In genomic region chr1:145958734-145959133, GRCh38 we compare ENCODE assay signal across 12 cellular contexts. TPM values are rescaled to one million over a fixed set of nuclear protein-coding genes. Genes with fewer than 3 reads are reported as not detected.
DNase-seq lines count a peak whose midpoint lies in the region; ATAC-seq, FAIRE-seq and TF ChIP-seq lines count a peak whose summit lies in the region.
"Had no signal": no experiment of that assay in that cellular context is flagged by ENCODE, and none has a peak within 500 bp of the region (broad histone marks: within the 10 kb centered on the region; RNA-seq: fewer than 3 reads in every experiment).

No MANE protein-coding gene starts in this region.

- peak overlapping the region; percentile 97 to 98 for H3K27ac ChIP-seq in right atrium auricular region
- peak overlapping the region; percentile 95 for H3K27ac ChIP-seq in vagina

- no peaks in the 10 kb centered on the region for H3K9me3 Mint-ChIP-seq in activated naive CD8-positive, alpha-beta T cell treated with anti-CD3 and anti-CD28 coated beads, Interleukin-2, amount 10 ng/mL, durations not matched to agents 7 days and 5 days
- no peaks in the 10 kb centered on the region for H3K9me3 Mint-ChIP-seq in natural killer cell
- H3K9me3 Mint-ChIP-seq: endodermal cell had no signal

- no peak for TF ChIP-seq CTCF in right atrium auricular region (IDR thresholded peaks at IDR 0.05)
- TF ChIP-seq CTCF in natural killer cell (IDR thresholded peaks at IDR 0.05) = no peak
- no peak for TF ChIP-seq CTCF in vagina (IDR thresholded peaks at IDR 0.05)

- H3K4me1 Mint-ChIP-seq in activated naive CD8-positive, alpha-beta T cell treated with anti-CD3 and anti-CD28 coated beads, Interleukin-2, amount 10 ng/mL, durations not matched to agents 7 days and 5 days = peaks cover 74% of the 10 kb centered on the region
- peaks cover 87 to 88% of the 10 kb centered on the region in 2 donors for H3K4me1 Mint-ChIP-seq in natural killer cell

- H3K4me3 ChIP-seq in right atrium auricular region = no peak overlapping the region
- H3K4me3 ChIP-seq in vagina = no peak overlapping the region

- H3K36me3 ChIP-seq in right atrium auricular region (no peaks in the 10 kb centered on the region), vagina (no peaks in the 10 kb centered on the region)
- H3K36me3 ChIP-seq: pancreas had no signal

- TF ChIP-seq POLR2A in vagina (IDR thresholded peaks at IDR 0.05) (no peak), GM18505 (IDR thresholded peaks at IDR 0.05; ENCODE audit: borderline replicate concordance, extremely low read depth, insufficient read depth, insufficient read length) (no peak), GM12891 (IDR thresholded peaks at IDR 0.05; ENCODE audit: low read depth, low read length) (no peak)

- H3K27me3 ChIP-seq in right atrium auricular region = no peaks in the 10 kb centered on the region
- H3K27me3 ChIP-seq in vagina = no peaks in the 10 kb centered on the region
- H3K27me3 ChIP-seq: pancreas had no signal

- H3K9me3 ChIP-seq in right atrium auricular region = no peaks in the 10 kb centered on the region
- H3K9me3 ChIP-seq in vagina = no peaks in the 10 kb centered on the region
- H3K9me3 ChIP-seq: pancreas had no signal

- no peak for FAIRE-seq in GM12891 (lab: Jason Lieb, UNC)
- FAIRE-seq: pancreas had no signal

- peak overlapping the region; percentile 84 for H3K4me3 Mint-ChIP-seq in activated naive CD8-positive, alpha-beta T cell treated with anti-CD3 and anti-CD28 coated beads, Interleukin-2, amount 10 ng/mL, durations not matched to agents 7 days and 5 days
- H3K4me3 Mint-ChIP-seq in natural killer cell = peak overlapping the region; percentile 94

- no peaks in the 10 kb centered on the region for H3K27me3 Mint-ChIP-seq in activated naive CD8-positive, alpha-beta T cell treated with anti-CD3 and anti-CD28 coated beads, Interleukin-2, amount 10 ng/mL, durations not matched to agents 7 days and 5 days
- H3K27me3 Mint-ChIP-seq in natural killer cell (ENCODE audit: low read depth in 2 of 2) = no peaks in the 10 kb centered on the region

- POLR2A ChIA-PET in activated naive CD8-positive, alpha-beta T cell treated with anti-CD3 and anti-CD28 coated beads, Interleukin-2, amount 10 ng/mL, durations not matched to agents 7 days and 5 days (lab: Charles Lee) = interaction anchor here (1.0 to 4.3 kb wide), 8 partner anchors 25 to 113 kb away, joined by 5 to 61 read pairs (median 12); partner anchors contain the start of genes NUDT17, PEX11B, RBM8A and TXNIP

- ATAC-seq in left cardiac atrium = no peak
- no peak for ATAC-seq in activated naive CD8-positive, alpha-beta T cell treated with anti-CD3 and anti-CD28 coated beads, Interleukin-2, amount 10 ng/mL, durations not matched to agents 7 days and 5 days (ENCODE audit: low read depth)
- no peak for ATAC-seq in natural killer cell
- no peak for ATAC-seq in GM18505 (IDR thresholded peaks at IDR 0.05; ENCODE audit: unreplicated experiment)

- intact Hi-C loops in left cardiac atrium (cut with DNase I) (loop anchor here in 1 of 2 donors (5.0 kb wide), 1 partner anchor 66 kb away; no protein-coding TSS in a partner anchor), natural killer cell (cut with micrococcal nuclease) (no loop called here), vagina (cut with DNase I) (no loop called here)

- DNase-seq in right atrium auricular region (ENCODE audit: low spot score) (no peak), left cardiac atrium (no peak), natural killer cell (no peak), vagina (ENCODE audit: extremely low spot score in 2 of 2) (no peak), NCI-H2107 (lab: John Stamatoyannopoulos, UW) (no peak), GM12891 (ENCODE audit: insufficient read length, low spot score) (no peak)
- no peak for DNase-seq in activated naive CD8-positive, alpha-beta T cell treated with anti-CD3 and anti-CD28 coated beads, Interleukin-2, amount 10 ng/mL, durations not matched to agents 7 days and 5 days
- DNase-seq: endodermal cell, left ventricle myocardium superior, NCI-H1436, pancreas had no signal

- H3K4me1 ChIP-seq in right atrium auricular region (peaks cover 0 to 74% of the 10 kb centered on the region in 2 donors), vagina (peaks cover 78% of the 10 kb centered on the region)

- peak overlapping the region; percentile 73 for H3K27ac Mint-ChIP-seq in activated naive CD8-positive, alpha-beta T cell treated with anti-CD3 and anti-CD28 coated beads, Interleukin-2, amount 10 ng/mL, durations not matched to agents 7 days and 5 days
- H3K27ac Mint-ChIP-seq in natural killer cell = peak overlapping the region; percentile 86 to 87
- H3K27ac Mint-ChIP-seq: endodermal cell had no signal

- peaks cover 10% of the 10 kb centered on the region for H3K36me3 Mint-ChIP-seq in activated naive CD8-positive, alpha-beta T cell treated with anti-CD3 and anti-CD28 coated beads, Interleukin-2, amount 10 ng/mL, durations not matched to agents 7 days and 5 days
- no peaks in the 10 kb centered on the region for H3K36me3 Mint-ChIP-seq in natural killer cell

TF ChIP-seq in GM12891, 5 proteins besides CTCF, POLR2A, EP300 and RAD21:
- TF ChIP-seq SPI1 (IDR thresholded peaks at IDR 0.05; ENCODE audit: low read depth, low read length) (no peak), TAF1 (IDR thresholded peaks at IDR 0.05; ENCODE audit: low read depth, low read length) (no peak), POU2F2 (IDR thresholded peaks at IDR 0.05; ENCODE audit: low read depth, low read length) (no peak), PAX5 (IDR thresholded peaks at IDR 0.05; ENCODE audit: insufficient read depth, low read length, severe bottlenecking) (no peak), POLR2AphosphoS5 (IDR thresholded peaks at IDR 0.05; ENCODE audit: low read depth, low read length) (no peak)

RNA-seq across cellular contexts. Expression of gene LIX1L, which starts 0.9 kb away (rescaled TPM):
- 10 to 100 TPM; 26.6 to 36.6 TPM for total RNA-seq in right atrium auricular region
- total RNA-seq in left cardiac atrium = 10 to 100 TPM; 25.7 to 32.3 TPM
- total RNA-seq in activated naive CD8-positive, alpha-beta T cell treated with anti-CD3 and anti-CD28 coated beads, Interleukin-2, amount 10 ng/mL, durations not matched to agents 7 days and 5 days = 10 to 100 TPM; 54.0 to 57.5 TPM
- 10 to 100 TPM; 33.4 to 41.3 (median 38.2) TPM for total RNA-seq in natural killer cell
- 25.0 TPM for total RNA-seq in vagina
- 6.1 TPM for polyA plus RNA-seq in GM12891 (2012; ENCODE audit: low read depth, missing spikeins)

RNA-seq across cellular contexts. Expression of gene ANKRD34A, which starts 5.6 kb away (rescaled TPM):
- total RNA-seq in right atrium auricular region (1 to 10 TPM; 1.5 to 3.4 TPM), left cardiac atrium (1 to 10 TPM in 1 of 2 donors, under 1 TPM in 1; 0.94 to 1.8 TPM), natural killer cell (1 to 10 TPM; 1.4 to 1.9 (median 1.4) TPM), vagina (1.7 TPM)
- total RNA-seq in activated naive CD8-positive, alpha-beta T cell treated with anti-CD3 and anti-CD28 coated beads, Interleukin-2, amount 10 ng/mL, durations not matched to agents 7 days and 5 days = 1 to 10 TPM; 2.2 to 2.8 TPM
- polyA plus RNA-seq in GM12891 (2012; ENCODE audit: low read depth, missing spikeins) = 1.5 TPM

RNA-seq across cellular contexts. Expression of gene POLR3GL, which starts 5.8 kb away (rescaled TPM):
- total RNA-seq in right atrium auricular region (10 to 100 TPM; 36.4 to 45.2 TPM), left cardiac atrium (10 to 100 TPM; 38.4 to 45.8 TPM), natural killer cell (10 to 100 TPM; 34.9 to 37.5 (median 37.4) TPM), vagina (15.0 TPM)
- 10 to 100 TPM; 32.6 to 34.9 TPM for total RNA-seq in activated naive CD8-positive, alpha-beta T cell treated with anti-CD3 and anti-CD28 coated beads, Interleukin-2, amount 10 ng/mL, durations not matched to agents 7 days and 5 days
- 28.2 TPM for polyA plus RNA-seq in GM12891 (2012; ENCODE audit: low read depth, missing spikeins)

RNA-seq across cellular contexts. Expression of gene RBM8A, which starts 31.4 kb away (rescaled TPM):
- total RNA-seq in right atrium auricular region = 10 to 100 TPM; 75.2 to 91.1 TPM
- total RNA-seq in left cardiac atrium = 10 to 100 TPM; 67.0 to 99.2 TPM
- 100 to 1,000 TPM; 157 to 160 TPM for total RNA-seq in activated naive CD8-positive, alpha-beta T cell treated with anti-CD3 and anti-CD28 coated beads, Interleukin-2, amount 10 ng/mL, durations not matched to agents 7 days and 5 days
- total RNA-seq in natural killer cell = 100 to 1,000 TPM; 172 to 204 (median 200) TPM
- 93.3 TPM for total RNA-seq in vagina
- polyA plus RNA-seq in GM12891 (2012; ENCODE audit: low read depth, missing spikeins) = 178 TPM

RNA-seq across cellular contexts. Expression of gene TXNIP, which starts 37.6 kb away (rescaled TPM):
- total RNA-seq in right atrium auricular region (1,000 to 10,000 TPM in 1 of 2 donors, 100 to 1,000 TPM in 1; 898 to 1,186 TPM), left cardiac atrium (100 to 1,000 TPM; 602 to 909 TPM), natural killer cell (1,000 to 10,000 TPM in 2 of 3 donors, 100 to 1,000 TPM in 1; 984 to 1,724 (median 1,422) TPM), vagina (1,858 TPM)
- total RNA-seq in activated naive CD8-positive, alpha-beta T cell treated with anti-CD3 and anti-CD28 coated beads, Interleukin-2, amount 10 ng/mL, durations not matched to agents 7 days and 5 days = 100 to 1,000 TPM; 678 to 725 TPM
- polyA plus RNA-seq in GM12891 (2012; ENCODE audit: low read depth, missing spikeins) = 129 TPM
